ENCODE assay signal across 25 cellular contexts in the genomic region with DNA sequence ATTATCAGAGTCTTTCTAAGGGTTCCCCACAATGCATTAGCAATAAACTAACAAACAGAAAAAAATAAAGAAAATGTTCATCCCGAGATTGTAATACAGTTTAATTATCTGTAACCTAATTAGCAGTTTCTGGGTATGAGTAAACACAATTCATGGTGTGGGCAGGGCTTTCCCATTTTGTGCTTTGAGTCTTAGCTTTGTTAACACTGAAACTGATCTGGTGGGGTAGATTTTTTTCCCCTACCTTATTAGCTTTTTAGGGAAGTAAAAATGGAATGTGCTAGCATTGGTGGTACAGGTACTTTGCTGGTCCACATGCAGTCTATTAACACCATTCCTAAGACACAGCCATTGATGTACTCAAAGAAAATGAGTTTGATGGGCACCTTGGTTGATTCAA.
"Had no signal": no experiment of that assay in that cellular context is flagged by ENCODE, and none has a peak within 500 bp of the region (broad histone marks: within the 10 kb centered on the region; RNA-seq: fewer than 3 reads in every experiment).

No MANE protein-coding gene starts in this region.

- DNase-seq: islet precursor cell; left ventricle myocardium inferior; mesendoderm; naive B cell; natural killer cell; nephron progenitor cell; occipital lobe; ovary; right lobe of liver; stimulated activated CD4-positive, alpha-beta T cell treated with anti-CD3 and anti-CD28 coated beads, Interleukin-15, amount 100 ng/mL, for 24 hours; stimulated activated CD4-positive, alpha-beta T cell treated with anti-CD3 and anti-CD28 coated beads, Interleukin-2, amount 100 ng/mL, for 24 hours; stimulated activated CD4-positive, alpha-beta T cell treated with anti-CD3 and anti-CD28 coated beads, Interleukin-4, amount 100 ng/mL, for 1 hour; stimulated activated naive B cell treated with anti-CD40 and anti-IgM and Interleukin-4, amounts not matched to agents 10 μg/mL and 1 μg/mL and 100 μg/mL, for 72 hours; stimulated activated naive CD8-positive, alpha-beta T cell treated with anti-CD3 and anti-CD28 coated beads, Interleukin-15, Interleukin-2, amounts not matched to agents 100 U/mL and 50 U/mL, for 24 hours; stomach; testis; thyroid gland; transverse colon; upper lobe of left lung had no signal

- H3K36me3 ChIP-seq: left ventricle myocardium inferior, neural progenitor cell, neutrophil, ovary, right atrium auricular region, right lobe of liver, stomach, thyroid gland, transverse colon, upper lobe of left lung, vagina had no signal

- H3K4me3 ChIP-seq: left ventricle myocardium inferior, lung, neural progenitor cell, ovary, right atrium auricular region, right lobe of liver, smooth muscle cell, stomach, testis, thyroid gland, transverse colon, upper lobe of left lung, vagina had no signal

- H3K27ac ChIP-seq: left ventricle myocardium inferior, neural progenitor cell, neutrophil, ovary, right atrium auricular region, right lobe of liver, stomach, testis, thyroid gland, transverse colon, upper lobe of left lung, vagina had no signal

- H3K9me3 ChIP-seq: left ventricle myocardium inferior, neutrophil, ovary, right atrium auricular region, right lobe of liver, stomach, testis, thyroid gland, transverse colon, upper lobe of left lung, vagina had no signal

- H3K4me2 ChIP-seq: neural progenitor cell, smooth muscle cell had no signal

- H2AFZ ChIP-seq: neural progenitor cell had no signal

- H3K4me1 ChIP-seq: neural progenitor cell, right lobe of liver, testis, thyroid gland, transverse colon, upper lobe of left lung, vagina had no signal

- H3K27me3 ChIP-seq: neural progenitor cell, ovary, right atrium auricular region, right lobe of liver, stomach, testis, thyroid gland, transverse colon, upper lobe of left lung, vagina had no signal

- ATAC-seq: natural killer cell; right lobe of liver; stimulated activated naive B cell treated with anti-CD40 and anti-IgM and Interleukin-4, amounts not matched to agents 10 μg/mL and 1 μg/mL and 100 μg/mL, for 72 hours; stimulated activated naive CD8-positive, alpha-beta T cell treated with anti-CD3 and anti-CD28 coated beads, Interleukin-15, Interleukin-2, amounts not matched to agents 100 U/mL and 50 U/mL, for 24 hours had no signal

- H3K9ac ChIP-seq: neural progenitor cell had no signal
